Comparison of ENCODE assay signal across 18 cellular contexts in the genomic region with DNA sequence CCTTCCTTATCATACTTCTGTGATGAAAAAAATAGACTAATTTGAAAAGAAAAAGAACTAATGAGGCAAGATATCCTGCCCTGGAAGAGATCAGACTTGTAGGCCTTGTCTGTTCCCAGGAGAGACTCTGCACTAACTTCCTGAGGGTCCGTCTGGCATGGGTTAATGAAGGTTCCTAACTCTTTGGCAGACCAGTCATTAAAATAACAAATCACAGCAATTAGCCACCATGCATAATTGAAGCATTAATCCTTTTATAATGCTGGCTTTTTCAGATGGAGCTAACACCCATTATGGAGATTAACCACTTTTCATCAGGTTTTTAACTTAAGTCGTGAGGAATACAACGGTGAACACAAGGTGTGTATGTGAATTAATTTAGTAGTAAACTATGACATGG. TPM values are rescaled to one million over a fixed set of nuclear protein-coding genes. Genes with fewer than 3 reads are reported as not detected.
A peak's percentile ranks its signal among the peaks of the same experiment; 100 is the strongest.
DNase-seq lines count a peak whose midpoint lies in the region; ATAC-seq and TF ChIP-seq lines count a peak whose summit lies in the region.
"Had no signal": no experiment of that assay in that cellular context is flagged by ENCODE, and none has a peak within 500 bp of the region (broad histone marks: within the 10 kb centered on the region; RNA-seq: fewer than 3 reads in every experiment).

No MANE protein-coding gene starts in this region.

- no peaks in the 10 kb centered on the region for H3K27me3 ChIP-seq in testis
- H3K27me3 ChIP-seq: BE2C had no signal

- WGBS in testis, 2 donors = 50 to 52% methylated on average over 3 of the region's 3 CpGs

- ATAC-seq in activated CD8-positive, alpha-beta T cell treated with anti-CD3 and anti-CD28 coated beads for 36 hours = no peak

- no peak for TF ChIP-seq POLR2A in testis (IDR thresholded peaks at IDR 0.05)

- H3K4me3 Mint-ChIP-seq in activated CD8-positive, alpha-beta T cell treated with anti-CD3 and anti-CD28 coated beads for 36 hours = no peak overlapping the region
- H3K4me3 Mint-ChIP-seq: H9; T-helper 1 cell treated with Interleukin-12 subunit alpha and Interleukin-12 subunit beta and Interleukin-4 antibody, amounts not matched to agents 30 μg/mL and 1 μg/mL, for 36 hours had no signal

- peaks cover 19% of the 10 kb centered on the region for H3K4me1 ChIP-seq in testis
- H3K4me1 ChIP-seq: BE2C had no signal

- intact Hi-C loops in testis (cut with DNase I; ENCODE audit: low total_unique reads) = no loop called here
- intact Hi-C loops in activated CD8-positive, alpha-beta T cell treated with anti-CD3 and anti-CD28 coated beads for 36 hours (cut with micrococcal nuclease) = no loop called here

- TF ChIP-seq CTCF in testis (IDR thresholded peaks at IDR 0.05) = no peak
- TF ChIP-seq CTCF in activated CD8-positive, alpha-beta T cell treated with anti-CD3 and anti-CD28 coated beads for 36 hours (IDR thresholded peaks at IDR 0.05) = no peak

- H3K36me3 ChIP-seq in testis (ENCODE audit: low read depth, missing control alignments) = no peaks in the 10 kb centered on the region
- H3K36me3 ChIP-seq: BE2C had no signal

- no peaks in the 10 kb centered on the region for H3K9me3 Mint-ChIP-seq in activated CD8-positive, alpha-beta T cell treated with anti-CD3 and anti-CD28 coated beads for 36 hours
- H3K9me3 Mint-ChIP-seq: H9 had no signal

- no peak overlapping the region for H3K4me3 ChIP-seq in testis

- POLR2A ChIA-PET in activated CD8-positive, alpha-beta T cell treated with anti-CD3 and anti-CD28 coated beads for 36 hours (lab: Charles Lee) = interaction anchor here (0.5 to 1.5 kb wide), 3 partner anchors 11 to 178 kb away, joined by 3 to 5 read pairs (median 5); a partner anchor contains a TSS

- H3K36me3 Mint-ChIP-seq in activated CD8-positive, alpha-beta T cell treated with anti-CD3 and anti-CD28 coated beads for 36 hours (ENCODE audit: low read depth) = peaks cover 6% of the 10 kb centered on the region

- peaks cover 7% of the 10 kb centered on the region for H3K4me1 Mint-ChIP-seq in activated CD8-positive, alpha-beta T cell treated with anti-CD3 and anti-CD28 coated beads for 36 hours (ENCODE audit: low read depth)

- DNase-seq in ELF-1 (ENCODE audit: low read depth, low spot score) (peak; percentile 6), NCI-H82 treated with DMSO at 0.1 percent for 48 hours (lab: John Stamatoyannopoulos, UW; ENCODE audit: unreplicated experiment) (peak; percentile 4), testis (no peak), activated gamma-delta T cell treated with Interleukin-2 at 50 U/mL for 16 hours (no peak)
- no peak for DNase-seq in activated CD8-positive, alpha-beta T cell treated with anti-CD3 and anti-CD28 coated beads for 36 hours
- DNase-seq: BE2C, H9, IMR-90, NCI-H1105 treated with DMSO at 0.1 percent for 48 hours, NCI-H1694 treated with DMSO at 0.1 percent for 48 hours, NCI-H226, NCI-H524 treated with DMSO at 0.1 percent for 48 hours, SHP77 treated with DMSO at 0.1 percent for 48 hours had no signal

- no peaks in the 10 kb centered on the region for H3K27me3 Mint-ChIP-seq in activated CD8-positive, alpha-beta T cell treated with anti-CD3 and anti-CD28 coated beads for 36 hours

- H3K27ac ChIP-seq in testis = peak overlapping the region; percentile 34 to 66

- no peaks in the 10 kb centered on the region for H3K9me3 ChIP-seq in testis
- H3K9me3 ChIP-seq: BE2C had no signal

- CTCF ChIA-PET in activated CD8-positive, alpha-beta T cell treated with anti-CD3 and anti-CD28 coated beads for 36 hours (lab: Charles Lee) = interaction anchor here (0.7 to 1.5 kb wide), 3 partner anchors 23 to 716 kb away, joined by 3 read pairs; no protein-coding TSS in a partner anchor

- no peak overlapping the region for H3K27ac Mint-ChIP-seq in activated CD8-positive, alpha-beta T cell treated with anti-CD3 and anti-CD28 coated beads for 36 hours
- H3K27ac Mint-ChIP-seq: H9; T-helper 1 cell treated with Interleukin-12 subunit alpha and Interleukin-12 subunit beta and Interleukin-4 antibody, amounts not matched to agents 30 μg/mL and 1 μg/mL, for 36 hours had no signal

RNA-seq across cellular contexts. Expression of a gene that starts 10.4 kb away (rescaled TPM):
- 10 to 100 TPM; 22.1 to 25.8 TPM for total RNA-seq in testis
- polyA plus RNA-seq in testis (ENCODE audit: insufficient read depth, low read depth, low replicate concordance) = 69.4 TPM
- total RNA-seq in activated CD8-positive, alpha-beta T cell treated with anti-CD3 and anti-CD28 coated beads for 36 hours = 10 to 100 TPM; 26.9 to 31.3 TPM

RNA-seq across cellular contexts. Expression of a gene that starts 33.1 kb away (rescaled TPM):
- under 1 TPM; 0.43 to 0.87 TPM for total RNA-seq in testis
- 0.37 TPM for polyA plus RNA-seq in testis (ENCODE audit: insufficient read depth, low read depth, low replicate concordance)
- total RNA-seq in activated CD8-positive, alpha-beta T cell treated with anti-CD3 and anti-CD28 coated beads for 36 hours = not detected
- total RNA-seq: H9, IMR-90, LHCN-M2, OCI-LY7, RPMI7951 had no signal
- polyA plus RNA-seq: AG04450, IMR-90 had no signal

RNA-seq across cellular contexts. Expression of a gene that starts 34.2 kb away (rescaled TPM):
- total RNA-seq in testis = under 1 TPM; 0.63 to 0.68 TPM
- polyA plus RNA-seq in testis (ENCODE audit: insufficient read depth, low read depth, low replicate concordance) = 0.26 TPM
- total RNA-seq in activated CD8-positive, alpha-beta T cell treated with anti-CD3 and anti-CD28 coated beads for 36 hours = not detected
- total RNA-seq: H9, IMR-90, LHCN-M2, OCI-LY7, RPMI7951 had no signal
- polyA plus RNA-seq: AG04450, IMR-90 had no signal

RNA-seq across cellular contexts. Expression of a gene that starts 50.5 kb away (rescaled TPM):
- 1 to 10 TPM in 1 of 2 donors, under 1 TPM in 1; 0.87 to 1.4 TPM for total RNA-seq in testis
- polyA plus RNA-seq in testis (ENCODE audit: insufficient read depth, low read depth, low replicate concordance) = 0.58 TPM
- total RNA-seq in activated CD8-positive, alpha-beta T cell treated with anti-CD3 and anti-CD28 coated beads for 36 hours = not detected
- total RNA-seq: H9, IMR-90, LHCN-M2, OCI-LY7, RPMI7951 had no signal
- polyA plus RNA-seq: AG04450, IMR-90 had no signal

RNA-seq across cellular contexts. Expression of a gene that starts 52.2 kb away (rescaled TPM):
- total RNA-seq in testis = not detected
- not detected for polyA plus RNA-seq in testis (ENCODE audit: insufficient read depth, low read depth, low replicate concordance)
- not detected for total RNA-seq in activated CD8-positive, alpha-beta T cell treated with anti-CD3 and anti-CD28 coated beads for 36 hours
- total RNA-seq: H9, IMR-90, LHCN-M2, OCI-LY7, RPMI7951 had no signal
- polyA plus RNA-seq: AG04450, IMR-90 had no signal

Comparison
In these comparisons a context has a peak if more than half of its experiments do, and no peak if none do; other contexts are left out.
1. DNase-seq: peak in ELF-1 (single experiment) and NCI-H82 treated with DMSO at 0.1 percent for 48 hours (single experiment); none in testis (single experiment), activated CD8-positive, alpha-beta T cell treated with anti-CD3 and anti-CD28 coated beads for 36 hours (single experiment) and activated gamma-delta T cell treated with Interleukin-2 at 50 U/mL for 16 hours (single experiment).